In genomic region chr1:21942464-21942863, GRCh38 we compare ENCODE assay signal across 20 cellular contexts. TPM values are rescaled to one million over a fixed set of nuclear protein-coding genes. Genes with fewer than 3 reads are reported as not detected.
A peak's percentile ranks its signal among the peaks of the same experiment; 100 is the strongest.
DNase-seq lines count a peak whose midpoint lies in the region; ATAC-seq and TF ChIP-seq lines count a peak whose summit lies in the region.
"Had no signal": no experiment of that assay in that cellular context is flagged by ENCODE, and none has a peak within 500 bp of the region (broad histone marks: within the 10 kb centered on the region; RNA-seq: fewer than 3 reads in every experiment).

No MANE protein-coding gene starts in this region.

- H3K4me1 Mint-ChIP-seq in osteocyte (ENCODE audit: unreplicated experiment), result peaks cover 54% of the 10 kb centered on the region
- peaks cover 16% of the 10 kb centered on the region for H3K4me1 Mint-ChIP-seq in stimulated activated naive CD8-positive, alpha-beta T cell treated with anti-CD3 and anti-CD28 coated beads, Interleukin-15, amount 100 ng/mL, for 72 hours

- H3K27ac ChIP-seq in heart right ventricle (peak overlapping the region in 9 of 10 donors; percentile 64 to 86 (median 76)), esophagus squamous epithelium (peak overlapping the region; percentile 87 to 97 (median 92)), vagina (peak overlapping the region; percentile 36)
- H3K27ac ChIP-seq: C4-2B had no signal

- no peaks in the 10 kb centered on the region for H3K9me3 Mint-ChIP-seq in osteocyte (ENCODE audit: unreplicated experiment)
- H3K9me3 Mint-ChIP-seq in stimulated activated naive CD8-positive, alpha-beta T cell treated with anti-CD3 and anti-CD28 coated beads, Interleukin-15, amount 100 ng/mL, for 72 hours, result no peaks in the 10 kb centered on the region
- H3K9me3 Mint-ChIP-seq: effector memory CD8-positive, alpha-beta T cell had no signal

- H3K27ac Mint-ChIP-seq in osteocyte (ENCODE audit: unreplicated experiment), result peak overlapping the region; percentile 1
- no peak overlapping the region for H3K27ac Mint-ChIP-seq in stimulated activated naive CD8-positive, alpha-beta T cell treated with anti-CD3 and anti-CD28 coated beads, Interleukin-15, amount 100 ng/mL, for 72 hours
- H3K27ac Mint-ChIP-seq: effector memory CD8-positive, alpha-beta T cell had no signal

- no peaks in the 10 kb centered on the region for H3K36me3 ChIP-seq in heart right ventricle
- no peaks in the 10 kb centered on the region for H3K36me3 ChIP-seq in esophagus squamous epithelium
- H3K36me3 ChIP-seq in vagina, result no peaks in the 10 kb centered on the region

- no peak overlapping the region for H3K4me3 ChIP-seq in heart right ventricle
- H3K4me3 ChIP-seq in esophagus squamous epithelium, result no peak overlapping the region
- H3K4me3 ChIP-seq in vagina, result no peak overlapping the region
- H3K4me3 ChIP-seq: skin epidermis had no signal

- no peak overlapping the region for H3K4me3 Mint-ChIP-seq in osteocyte (ENCODE audit: unreplicated experiment)
- H3K4me3 Mint-ChIP-seq in stimulated activated naive CD8-positive, alpha-beta T cell treated with anti-CD3 and anti-CD28 coated beads, Interleukin-15, amount 100 ng/mL, for 72 hours, result no peak overlapping the region
- H3K4me3 Mint-ChIP-seq: effector memory CD8-positive, alpha-beta T cell had no signal

- WGBS in heart right ventricle, 2 donors, result 77 to 80% methylated on average over 10 of the region's 10 CpGs
- WGBS in esophagus squamous epithelium, 2 donors, result 70 to 71% methylated on average over 10 of the region's 10 CpGs

- H3K27me3 ChIP-seq in heart right ventricle (no peaks in the 10 kb centered on the region), esophagus squamous epithelium (no peaks in the 10 kb centered on the region), vagina (no peaks in the 10 kb centered on the region)

- no peaks in the 10 kb centered on the region for H3K27me3 Mint-ChIP-seq in osteocyte (ENCODE audit: unreplicated experiment)
- H3K27me3 Mint-ChIP-seq in stimulated activated naive CD8-positive, alpha-beta T cell treated with anti-CD3 and anti-CD28 coated beads, Interleukin-15, amount 100 ng/mL, for 72 hours, result peaks cover 8% of the 10 kb centered on the region

- no peak for DNase-seq in heart right ventricle
- DNase-seq in left cardiac atrium, result no peak
- DNase-seq in esophagus squamous epithelium (lab: John Stamatoyannopoulos, UW), result no peak
- DNase-seq in osteocyte (ENCODE audit: extremely low spot score, unreplicated experiment), result no peak
- no peak for DNase-seq in vagina (ENCODE audit: extremely low spot score in 2 of 2)
- DNase-seq in activated CD8-positive, alpha-beta memory T cell treated with anti-CD3 and anti-CD28 coated beads for 24 hours, result no peak
- no peak for DNase-seq in stimulated activated naive CD8-positive, alpha-beta T cell treated with anti-CD3 and anti-CD28 coated beads, Interleukin-15, amount 100 ng/mL, for 72 hours
- DNase-seq: activated effector memory CD4-positive, alpha-beta T cell treated with anti-CD3 and anti-CD28 coated beads, Interleukin-2, amount 50 U/mL, for 16 hours; effector memory CD8-positive, alpha-beta T cell; kidney glomerular epithelial cell; NCI-H1436 treated with DMSO at 0.1 percent for 48 hours; NCI-H2171; stimulated activated CD4-positive, alpha-beta T cell treated with anti-CD3 and anti-CD28 coated beads, Interleukin-4, amount 100 ng/mL, for 24 hours; substantia nigra; T1000 had no signal

- H3K36me3 Mint-ChIP-seq in osteocyte (ENCODE audit: unreplicated experiment), result no peaks in the 10 kb centered on the region

- ATAC-seq in heart right ventricle (no peak), left cardiac atrium (no peak), HG02678 (IDR thresholded peaks at IDR 0.05; ENCODE audit: unreplicated experiment) (no peak)
- no peak for ATAC-seq in stimulated activated naive CD8-positive, alpha-beta T cell treated with anti-CD3 and anti-CD28 coated beads, Interleukin-15, amount 100 ng/mL, for 72 hours
- ATAC-seq: effector memory CD8-positive, alpha-beta T cell had no signal

- TF ChIP-seq POLR2A in esophagus squamous epithelium (IDR thresholded peaks at IDR 0.05) (no peak), vagina (IDR thresholded peaks at IDR 0.05) (no peak)

- TF ChIP-seq CTCF in heart right ventricle (IDR thresholded peaks at IDR 0.05) (no peak), esophagus squamous epithelium (IDR thresholded peaks at IDR 0.05) (no peak), osteocyte (IDR thresholded peaks at IDR 0.05) (no peak), vagina (IDR thresholded peaks at IDR 0.05) (no peak)

- intact Hi-C loops in heart right ventricle (cut with DNase I), result no loop called here
- intact Hi-C loops in left cardiac atrium (cut with DNase I), result no loop called here
- intact Hi-C loops in esophagus squamous epithelium (cut with DNase I), result no loop called here
- intact Hi-C loops in vagina (cut with DNase I), result no loop called here

- no peaks in the 10 kb centered on the region for H3K9me3 ChIP-seq in heart right ventricle
- H3K9me3 ChIP-seq in esophagus squamous epithelium, result no peaks in the 10 kb centered on the region
- H3K9me3 ChIP-seq in vagina, result no peaks in the 10 kb centered on the region

- H3K4me1 ChIP-seq in heart right ventricle, result peaks cover 13 to 82% (median 76%) of the 10 kb centered on the region in 9 donors
- peaks cover 16 to 88% (median 63%) of the 10 kb centered on the region in 3 donors for H3K4me1 ChIP-seq in esophagus squamous epithelium
- peaks cover 63% of the 10 kb centered on the region for H3K4me1 ChIP-seq in vagina

RNA-seq across cellular contexts. Expression of gene HSPG2, which starts 5.4 kb away (rescaled TPM):
- total RNA-seq in heart right ventricle, result 100 to 1,000 TPM; 249 to 508 (median 320) TPM
- 100 to 1,000 TPM; 221 to 276 TPM for polyA plus RNA-seq in heart right ventricle
- total RNA-seq in left cardiac atrium, result 100 to 1,000 TPM; 307 to 608 TPM
- total RNA-seq in esophagus squamous epithelium, result 100 to 1,000 TPM in 1 of 4 donors, 10 to 100 TPM in 3; 44.9 to 107 (median 54.2) TPM
- 197 and 230 TPM in 2 replicates for total RNA-seq in osteocyte
- 179 TPM for total RNA-seq in vagina

RNA-seq across cellular contexts. Expression of gene CELA3B, which starts 34.4 kb away (rescaled TPM):
- 1 to 10 TPM in 7 of 10 donors, not detected in 3; 1.1 to 2.5 (median 1.3) TPM for total RNA-seq in heart right ventricle
- polyA plus RNA-seq in heart right ventricle, result under 1 TPM in 1 of 2 donors, not detected in 1; 0.13 TPM
- not detected for total RNA-seq in left cardiac atrium
- not detected for total RNA-seq in esophagus squamous epithelium
- total RNA-seq in osteocyte, result not detected in 2 replicates
- not detected for total RNA-seq in vagina
- total RNA-seq: occipital lobe, OCI-LY7 had no signal

RNA-seq across cellular contexts. Expression of gene CELA3A, which starts 59.0 kb away (rescaled TPM):
- total RNA-seq in heart right ventricle (1 to 10 TPM in 7 of 10 donors, not detected in 3; 2.9 to 4.6 (median 3.8) TPM), left cardiac atrium (not detected), esophagus squamous epithelium (not detected), osteocyte (not detected in 2 replicates), vagina (not detected)
- under 1 TPM in 1 of 2 donors, not detected in 1; 0.58 TPM for polyA plus RNA-seq in heart right ventricle
- total RNA-seq: occipital lobe, OCI-LY7 had no signal

Comparison
In these comparisons a context has a peak if more than half of its experiments do, and no peak if none do; other contexts are left out.
1. H3K27ac ChIP-seq: peak in every context shown above with its lines; median percentile 92 in esophagus squamous epithelium; 76 in heart right ventricle; 36 in vagina.